In the genomic region with DNA sequence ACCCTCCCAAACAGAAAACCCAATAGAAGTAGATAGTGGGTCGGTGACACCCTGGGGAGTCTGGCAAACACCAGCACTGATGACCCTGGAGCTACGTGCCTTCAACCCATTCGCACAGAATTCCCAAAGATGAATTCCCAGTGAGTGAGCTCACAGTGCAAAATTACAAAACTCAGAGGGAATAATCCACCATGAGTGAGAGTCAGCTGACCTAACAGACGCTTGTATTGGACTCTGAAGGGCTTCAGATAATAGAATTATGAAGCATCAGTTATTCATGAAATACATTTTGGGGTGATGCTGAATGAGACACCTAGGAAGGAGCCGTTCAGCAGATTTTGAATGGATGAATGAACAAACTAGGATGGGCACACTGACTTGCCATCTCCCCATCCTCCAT, we compare ENCODE assay signal across 30 cellular contexts. TPM values are rescaled to one million over a fixed set of nuclear protein-coding genes. Genes with fewer than 3 reads are reported as not detected.
"Had no signal": no experiment of that assay in that cellular context is flagged by ENCODE, and none has a peak within 500 bp of the region (broad histone marks: within the 10 kb centered on the region; RNA-seq: fewer than 3 reads in every experiment).

No MANE protein-coding gene starts in this region.

- H3K27ac Mint-ChIP-seq: dendritic cell treated with granulocyte-macrophage colony-stimulating factor and Interleukin-4, amounts not matched to agents 40 ng/mL and 50 ng/mL, for 4 days; effector memory CD8-positive, alpha-beta T cell; endodermal cell had no signal

- H3K4me3 Mint-ChIP-seq: dendritic cell treated with granulocyte-macrophage colony-stimulating factor and Interleukin-4, amounts not matched to agents 40 ng/mL and 50 ng/mL, for 4 days; effector memory CD8-positive, alpha-beta T cell; endodermal cell had no signal

- H3K4me1 Mint-ChIP-seq: endodermal cell had no signal

- H3K4me1 ChIP-seq: colonic mucosa, esophagus muscularis mucosa, esophagus squamous epithelium, foreskin keratinocyte, gastrocnemius medialis, gastroesophageal sphincter, heart left ventricle, heart right ventricle had no signal

- H3K27ac ChIP-seq: colonic mucosa, coronary artery, dorsolateral prefrontal cortex, epithelial cell of prostate, esophagus muscularis mucosa, esophagus squamous epithelium, foreskin keratinocyte, gastrocnemius medialis, gastroesophageal sphincter, heart left ventricle, heart right ventricle had no signal

- FAIRE-seq: colon, endometrium, endothelial cell of umbilical vein, frontal cortex had no signal

- DNase-seq: colonic mucosa; cortex of kidney; dermis blood vessel endothelial cell; dorsolateral prefrontal cortex; effector CD4-positive, alpha-beta T cell; effector CD8-positive, alpha-beta T cell; effector memory CD4-positive, alpha-beta T cell; effector memory CD8-positive, alpha-beta T cell; endodermal cell; erythroblast; esophagus squamous epithelium; foreskin fibroblast; foreskin keratinocyte; foreskin melanocyte; gastrocnemius medialis; glutamatergic neuron; head of caudate nucleus; heart left ventricle; heart right ventricle had no signal

- H3K4me3 ChIP-seq: colonic mucosa, coronary artery, dorsolateral prefrontal cortex, esophagus muscularis mucosa, esophagus squamous epithelium, gastrocnemius medialis, gastroesophageal sphincter, heart left ventricle, heart right ventricle had no signal

- H3K27me3 ChIP-seq: colonic mucosa, dorsolateral prefrontal cortex, foreskin keratinocyte, gastrocnemius medialis, heart left ventricle had no signal

- H3K9me3 ChIP-seq: colonic mucosa had no signal

- ATAC-seq: effector memory CD8-positive, alpha-beta T cell; esophagus mucosa; foreskin keratinocyte; gastrocnemius medialis; gastroesophageal sphincter; heart left ventricle; heart right ventricle had no signal

RNA-seq across cellular contexts. Expression of gene KCNC3, which starts 40.2 kb away (rescaled TPM):
- total RNA-seq: fibroblast of villous mesenchyme, foreskin keratinocyte had no signal
- polyA plus RNA-seq: foreskin keratinocyte had no signal
